9 cellular contexts compared by ENCODE assay signal in genomic region chr6:106446287-106446885, GRCh38.
DNase-seq lines count a peak whose midpoint lies in the region; ATAC-seq and TF ChIP-seq lines count a peak whose summit lies in the region.
"Had no signal": no experiment of that assay in that cellular context is flagged by ENCODE, and none has a peak within 500 bp of the region (broad histone marks: within the 10 kb centered on the region; RNA-seq: fewer than 3 reads in every experiment).

No MANE protein-coding gene starts in this region.

- no peak overlapping the region for H3K4me3 Mint-ChIP-seq in CD14-positive monocyte
- no peak overlapping the region for H3K4me3 Mint-ChIP-seq in activated T-helper 17 cell treated with anti-CD3 and anti-CD28 coated beads, Interleukin-2, amount 50 U/mL, for 72 hours
- H3K4me3 Mint-ChIP-seq in T-helper 2 cell treated with Interferon-gamma antibody and Interleukin-4, amounts not matched to agents 5 μg/mL and 100 μg/mL, for 36 hours = no peak overlapping the region
- H3K4me3 Mint-ChIP-seq in activated T-helper 2 cell treated with anti-CD3 and anti-CD28 coated beads, Interferon-gamma antibody, Interleukin-2, Interleukin-4, amounts not matched to agents 10 μg/mL and 5 μg/mL and 100 μg/mL, durations not matched to agents 14 hours and 24 hours and 36 hours (ENCODE audit: low read depth) = no peak overlapping the region

- no peak overlapping the region for H2AFZ ChIP-seq in IMR-90 (replicated peaks; ENCODE audit: low read length, poor library complexity)

- no peak overlapping the region for H2BK15ac ChIP-seq in IMR-90 (ENCODE audit: low read depth, low read length)

- no CpG with 5 or more reads among the region's 4 CpGs for WGBS in IMR-90 (ENCODE audit: extremely low coverage in 2 of 2, insufficient read length in 1 of 2), 2 experiments

- no peak overlapping the region for H3K4me2 ChIP-seq in IMR-90 (ENCODE audit: low read depth, low read length)

- TF ChIP-seq POLR2A in IMR-90 (IDR thresholded peaks at IDR 0.05; ENCODE audit: low read depth, low read length) = no peak

- POLR2A ChIA-PET in IMR-90 (lab: Charles Lee; ENCODE audit: unreplicated experiment) = no interaction called here

- no peaks in the 10 kb centered on the region for H3K36me3 Mint-ChIP-seq in CD14-positive monocyte
- H3K36me3 Mint-ChIP-seq in activated T-helper 17 cell treated with anti-CD3 and anti-CD28 coated beads, Interleukin-2, amount 50 U/mL, for 72 hours (ENCODE audit: low read depth) = no peaks in the 10 kb centered on the region
- H3K36me3 Mint-ChIP-seq in T-helper 2 cell treated with Interferon-gamma antibody and Interleukin-4, amounts not matched to agents 5 μg/mL and 100 μg/mL, for 36 hours (ENCODE audit: low read depth) = no peaks in the 10 kb centered on the region
- no peaks in the 10 kb centered on the region for H3K36me3 Mint-ChIP-seq in activated T-helper 2 cell treated with anti-CD3 and anti-CD28 coated beads, Interferon-gamma antibody, Interleukin-2, Interleukin-4, amounts not matched to agents 10 μg/mL and 5 μg/mL and 100 μg/mL, durations not matched to agents 14 hours and 24 hours and 36 hours (ENCODE audit: low read depth)

- CTCF ChIA-PET in IMR-90 (lab: Yijun Ruan, JAX) = interaction anchor here (0.6 to 2.7 kb wide), 4 partner anchors 120 to 541 kb away, joined by 3 to 31 read pairs (median 5); no protein-coding TSS in a partner anchor

- peak; percentile 70 for ATAC-seq in IMR-90 (ENCODE audit: low read depth)
- ATAC-seq in activated T-helper 17 cell treated with anti-CD3 and anti-CD28 coated beads, Interleukin-2, amount 50 U/mL, for 72 hours (replicated peaks) = peak; percentile 43
- ATAC-seq in lower lobe of right lung = peak in 1 of 2 donors; percentile 65
- ATAC-seq in HG03135 (IDR thresholded peaks at IDR 0.05; ENCODE audit: unreplicated experiment) = no peak

- dilution Hi-C loops in IMR-90 (cut with HindIII; ENCODE audit: low sequenced_read_pairs, unreplicated experiment) = loop anchor here (25.0 kb wide), 1 partner anchor 116 kb away; no protein-coding TSS in a partner anchor

- no peaks in the 10 kb centered on the region for H3K4me1 ChIP-seq in IMR-90 (ENCODE audit: control insufficient read depth, insufficient read depth, low read length)
- H3K4me1 ChIP-seq in lower lobe of right lung = peaks cover 6% of the 10 kb centered on the region

- H3K27me3 Mint-ChIP-seq in CD14-positive monocyte (ENCODE audit: low read depth in 3 of 3) = peaks cover 3 to 12% (median 5%) of the 10 kb centered on the region in 3 donors
- peaks cover 9% of the 10 kb centered on the region for H3K27me3 Mint-ChIP-seq in activated T-helper 17 cell treated with anti-CD3 and anti-CD28 coated beads, Interleukin-2, amount 50 U/mL, for 72 hours
- H3K27me3 Mint-ChIP-seq in T-helper 2 cell treated with Interferon-gamma antibody and Interleukin-4, amounts not matched to agents 5 μg/mL and 100 μg/mL, for 36 hours (ENCODE audit: low read depth) = peaks cover 14% of the 10 kb centered on the region
- peaks cover 24% of the 10 kb centered on the region for H3K27me3 Mint-ChIP-seq in activated T-helper 2 cell treated with anti-CD3 and anti-CD28 coated beads, Interferon-gamma antibody, Interleukin-2, Interleukin-4, amounts not matched to agents 10 μg/mL and 5 μg/mL and 100 μg/mL, durations not matched to agents 14 hours and 24 hours and 36 hours (ENCODE audit: low read depth)

- H2AK9ac ChIP-seq in IMR-90 (replicated peaks; ENCODE audit: low read depth, low read length, poor library complexity) = no peak overlapping the region

- H3K4me3 ChIP-seq in IMR-90 (ENCODE audit: insufficient read depth, low read depth, low read length) (no peak overlapping the region), lower lobe of right lung (no peak overlapping the region)

- in situ Hi-C loops in IMR-90 (cut with MboI; ENCODE audit: low sequenced_read_pairs) = loop anchor here (5.0 kb wide), 2 partner anchors 121 to 536 kb away; no protein-coding TSS in a partner anchor

- H3K4ac ChIP-seq in IMR-90 (ENCODE audit: low read depth, low read length) = no peak overlapping the region

- H3K27me3 ChIP-seq in IMR-90 (ENCODE audit: control insufficient read depth, insufficient read depth, low read length) = peaks cover 17% of the 10 kb centered on the region
- H3K27me3 ChIP-seq in lower lobe of right lung (ENCODE audit: low read depth) = no peaks in the 10 kb centered on the region

- no peak overlapping the region for H3K56ac ChIP-seq in IMR-90 (ENCODE audit: extremely low read depth, insufficient read depth, low read length)

- no peak overlapping the region for H3K14ac ChIP-seq in IMR-90 (replicated peaks; ENCODE audit: low read depth, low read length)

- DNase-seq in CD14-positive monocyte (ENCODE audit: low spot score) (no peak), IMR-90 (peak; percentile 12), lower lobe of right lung (no peak), NCI-H526 treated with DMSO at 0.1 percent for 48 hours (lab: John Stamatoyannopoulos, UW) (no peak)
- no peak for DNase-seq in T-helper 2 cell treated with Interferon-gamma antibody and Interleukin-4, amounts not matched to agents 5 μg/mL and 100 μg/mL, for 36 hours (ENCODE audit: low spot score)
- no peak for DNase-seq in activated T-helper 2 cell treated with anti-CD3 and anti-CD28 coated beads, Interferon-gamma antibody, Interleukin-2, Interleukin-4, amounts not matched to agents 10 μg/mL and 5 μg/mL and 100 μg/mL, durations not matched to agents 14 hours and 24 hours and 36 hours (ENCODE audit: low spot score)

- H2BK20ac ChIP-seq in IMR-90 (ENCODE audit: low read depth, low read length) = no peak overlapping the region

- H2BK120ac ChIP-seq in IMR-90 (ENCODE audit: low read depth, low read length) = no peak overlapping the region

- H3K9me1 ChIP-seq in IMR-90 (ENCODE audit: insufficient read depth, low read length) = no peaks in the 10 kb centered on the region

- H4K91ac ChIP-seq in IMR-90 (ENCODE audit: insufficient read depth, low read depth, low read length) = no peak overlapping the region

- peak; percentile 79 for TF ChIP-seq CTCF in CD14-positive monocyte (IDR thresholded peaks at IDR 0.05)
- peak; percentile 64 for TF ChIP-seq CTCF in IMR-90 (conservative IDR thresholded peaks at IDR 0.05; ENCODE audit: low read depth, low read length)
- peak; percentile 54 for TF ChIP-seq CTCF in lower lobe of right lung (IDR thresholded peaks at IDR 0.05)

- H4K20me1 ChIP-seq in IMR-90 (ENCODE audit: insufficient read depth, low read length) = no peaks in the 10 kb centered on the region

- no peaks in the 10 kb centered on the region for H3K36me3 ChIP-seq in IMR-90 (ENCODE audit: control insufficient read depth, insufficient read depth, low read length)
- no peaks in the 10 kb centered on the region for H3K36me3 ChIP-seq in lower lobe of right lung

- intact Hi-C loops in CD14-positive monocyte (cut with micrococcal nuclease) (loop anchor here (5.0 to 10.0 kb wide), 7 partner anchors 61 to 1008 kb away; partner anchors contain the start of genes ATG5 (in 2 of the 2), BEND3 (in 1 of the 2), PDSS2 (in 1 of the 2) and QRSL1 (in 1 of the 2)), IMR-90 (cut with micrococcal nuclease) (loop anchor here (1.0 to 10.0 kb wide), 5 partner anchors 66 to 962 kb away; no protein-coding TSS in a partner anchor), lower lobe of right lung (cut with DNase I) (loop anchor here (5.0 kb wide), 1 partner anchor 121 kb away; no protein-coding TSS in a partner anchor)
- intact Hi-C loops in activated T-helper 2 cell treated with anti-CD3 and anti-CD28 coated beads, Interferon-gamma antibody, Interleukin-2, Interleukin-4, amounts not matched to agents 10 μg/mL and 5 μg/mL and 100 μg/mL, durations not matched to agents 14 hours and 24 hours and 36 hours (cut with micrococcal nuclease) = loop anchor here (1.0 to 5.0 kb wide), 4 partner anchors 64 to 533 kb away; no protein-coding TSS in a partner anchor

- peaks cover 41% of the 10 kb centered on the region for H3K4me1 Mint-ChIP-seq in CD14-positive monocyte
- no peaks in the 10 kb centered on the region for H3K4me1 Mint-ChIP-seq in activated T-helper 17 cell treated with anti-CD3 and anti-CD28 coated beads, Interleukin-2, amount 50 U/mL, for 72 hours
- H3K4me1 Mint-ChIP-seq in T-helper 2 cell treated with Interferon-gamma antibody and Interleukin-4, amounts not matched to agents 5 μg/mL and 100 μg/mL, for 36 hours (ENCODE audit: low read depth) = peaks cover 15% of the 10 kb centered on the region
- H3K4me1 Mint-ChIP-seq in activated T-helper 2 cell treated with anti-CD3 and anti-CD28 coated beads, Interferon-gamma antibody, Interleukin-2, Interleukin-4, amounts not matched to agents 10 μg/mL and 5 μg/mL and 100 μg/mL, durations not matched to agents 14 hours and 24 hours and 36 hours (ENCODE audit: low read depth) = peaks cover 20% of the 10 kb centered on the region

- BruUV-seq in IMR-90 (replicated peaks; lab: Mats Ljungman, UMichigan) = no TSS peak

- H4K8ac ChIP-seq in IMR-90 (ENCODE audit: low read depth in 2 of 2, low read length in 2 of 2) = no peak overlapping the region

- H3K9ac ChIP-seq in IMR-90 (ENCODE audit: low read depth, low read length) = no peak overlapping the region

- H3K23ac ChIP-seq in IMR-90 (ENCODE audit: low read depth, low read length) = no peak overlapping the region

- H3K9me3 Mint-ChIP-seq in CD14-positive monocyte = no peaks in the 10 kb centered on the region
- H3K9me3 Mint-ChIP-seq in activated T-helper 17 cell treated with anti-CD3 and anti-CD28 coated beads, Interleukin-2, amount 50 U/mL, for 72 hours = no peaks in the 10 kb centered on the region
- H3K9me3 Mint-ChIP-seq in T-helper 2 cell treated with Interferon-gamma antibody and Interleukin-4, amounts not matched to agents 5 μg/mL and 100 μg/mL, for 36 hours = no peaks in the 10 kb centered on the region
- no peaks in the 10 kb centered on the region for H3K9me3 Mint-ChIP-seq in activated T-helper 2 cell treated with anti-CD3 and anti-CD28 coated beads, Interferon-gamma antibody, Interleukin-2, Interleukin-4, amounts not matched to agents 10 μg/mL and 5 μg/mL and 100 μg/mL, durations not matched to agents 14 hours and 24 hours and 36 hours

- no peaks in the 10 kb centered on the region for H3K79me1 ChIP-seq in IMR-90 (ENCODE audit: low read depth in 1 of 2, low read length in 2 of 2)

- H2BK5ac ChIP-seq in IMR-90 (ENCODE audit: low read depth, low read length, poor library complexity, severe bottlenecking) = no peak overlapping the region

- peak; percentile 55 for TF ChIP-seq RAD21 in IMR-90 (IDR thresholded peaks at IDR 0.05; ENCODE audit: low read length)

- H3K18ac ChIP-seq in IMR-90 (ENCODE audit: low read depth, low read length) = no peak overlapping the region

- no peak overlapping the region for H3K27ac ChIP-seq in IMR-90 (ENCODE audit: insufficient read depth, low read length)
- no peak overlapping the region for H3K27ac ChIP-seq in lower lobe of right lung
- H3K27ac ChIP-seq: epithelial cell of prostate had no signal

- no peak overlapping the region for H2AK5ac ChIP-seq in IMR-90 (ENCODE audit: low read depth, low read length)

- H3K9me3 ChIP-seq in IMR-90 (ENCODE audit: control insufficient read depth, insufficient read depth, low read length) (no peaks in the 10 kb centered on the region), lower lobe of right lung (no peaks in the 10 kb centered on the region)

- H4K5ac ChIP-seq in IMR-90 (ENCODE audit: low read depth, low read length) = no peak overlapping the region

- H3K27ac Mint-ChIP-seq in CD14-positive monocyte = no peak overlapping the region
- H3K27ac Mint-ChIP-seq in activated T-helper 17 cell treated with anti-CD3 and anti-CD28 coated beads, Interleukin-2, amount 50 U/mL, for 72 hours = no peak overlapping the region
- H3K27ac Mint-ChIP-seq in T-helper 2 cell treated with Interferon-gamma antibody and Interleukin-4, amounts not matched to agents 5 μg/mL and 100 μg/mL, for 36 hours = no peak overlapping the region
- H3K27ac Mint-ChIP-seq in activated T-helper 2 cell treated with anti-CD3 and anti-CD28 coated beads, Interferon-gamma antibody, Interleukin-2, Interleukin-4, amounts not matched to agents 10 μg/mL and 5 μg/mL and 100 μg/mL, durations not matched to agents 14 hours and 24 hours and 36 hours = no peak overlapping the region
